Comparison of ENCODE assay signal across 8 cellular contexts in the genomic region with DNA sequence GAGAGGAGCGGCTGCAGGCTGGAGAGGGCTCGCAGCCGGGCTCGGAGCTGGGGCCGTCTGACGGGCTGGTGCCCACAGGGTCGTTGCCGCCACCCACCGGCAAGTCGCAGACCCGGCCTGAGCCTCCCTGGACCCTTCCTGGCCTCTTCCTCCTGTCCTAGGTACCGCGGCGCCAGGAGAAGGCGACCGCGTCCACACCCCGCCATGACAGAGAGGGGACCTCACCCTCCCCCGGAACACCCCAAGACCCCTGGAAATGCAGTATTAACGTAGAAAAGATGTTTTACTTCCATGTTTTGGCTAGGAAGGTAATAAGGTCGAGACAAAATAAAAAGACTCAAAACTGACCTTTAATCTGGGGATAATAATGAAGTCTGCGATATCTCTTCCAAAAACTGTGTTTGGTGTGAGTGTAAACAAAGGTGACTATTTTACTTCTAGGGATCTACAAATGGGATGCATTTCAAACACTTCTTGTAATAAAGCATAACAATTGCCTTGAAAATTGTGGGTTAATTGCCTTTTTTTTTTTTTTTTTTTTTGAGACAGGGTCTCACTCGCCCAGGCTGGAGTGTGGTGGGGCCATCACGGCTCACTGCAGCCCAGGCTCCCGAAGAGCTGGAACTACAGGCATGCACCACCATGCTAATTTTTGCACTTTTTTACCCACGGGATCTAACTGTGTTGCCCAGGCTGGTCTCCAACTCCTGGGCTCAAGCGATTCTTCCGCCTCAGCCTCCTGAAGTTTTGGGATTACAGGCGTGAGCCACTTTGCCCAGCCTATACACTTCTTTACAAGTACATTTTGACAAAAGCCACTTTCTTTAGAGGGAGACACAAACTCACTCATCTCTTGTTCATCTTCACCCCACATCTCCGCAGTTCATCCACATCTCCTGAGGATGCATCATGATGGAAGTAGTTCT. TPM values are rescaled to one million over a fixed set of nuclear protein-coding genes. Genes with fewer than 3 reads are reported as not detected.
A peak's percentile ranks its signal among the peaks of the same experiment; 100 is the strongest.
DNase-seq lines count a peak whose midpoint lies in the region; ATAC-seq, FAIRE-seq and TF ChIP-seq lines count a peak whose summit lies in the region.

No MANE protein-coding gene starts in this region.

- 71% methylated on average over 12 of the region's 30 CpGs for WGBS in A549 (ENCODE audit: missing lambda C conversion rate)
- WGBS in endodermal cell (ENCODE audit: insufficient coverage in 1 of 2, insufficient read length in 1 of 2), 2 experiments, result 27 to 72% methylated on average over 7 to 30 of the region's 30 CpGs
- 19 to 22% methylated on average over 30 of the region's 30 CpGs for WGBS in pancreas, 2 donors

- H3K27me3 ChIP-seq in Loucy (ENCODE audit: insufficient read depth, low read length, poor library complexity, severe bottlenecking), result no peaks in the 10 kb centered on the region
- H3K27me3 ChIP-seq in endodermal cell (ENCODE audit: control insufficient read depth, insufficient read depth, low read length, poor library complexity, severe bottlenecking), result no peaks in the 10 kb centered on the region
- no peaks in the 10 kb centered on the region for H3K27me3 ChIP-seq in pancreas

- POLR2A ChIA-PET in A549 (lab: Yijun Ruan, JAX), result interaction anchor here (0.5 to 1.4 kb wide), 16 partner anchors 8 to 571 kb away, joined by 3 to 36 read pairs (median 4); a partner anchor contains a TSS

- H3K36me3 Mint-ChIP-seq in endodermal cell (ENCODE audit: low read depth), result peaks cover 32% of the 10 kb centered on the region

- TF ChIP-seq POLR2A in A549 (IDR thresholded peaks at IDR 0.05; ENCODE audit: low read length), result no peak

- no peaks in the 10 kb centered on the region for H3K27me3 Mint-ChIP-seq in endodermal cell (ENCODE audit: insufficient read depth)

- DNase-seq in A549 (ENCODE audit: low read depth in 1 of 2, low spot score in 1 of 2), result no peak
- DNase-seq in endodermal cell, result no peak
- DNase-seq in pancreas, result no peak
- DNase-seq in T-helper 9 cell, result no peak
- no peak for DNase-seq in DMS153 treated with DMSO at 0.1 percent for 48 hours (lab: John Stamatoyannopoulos, UW; ENCODE audit: unreplicated experiment)

- H3K4me1 ChIP-seq in A549, result peaks cover 14% of the 10 kb centered on the region; the same call in 2 of the 3 replicates
- H3K4me1 ChIP-seq in Loucy (ENCODE audit: insufficient read depth, low read length, poor library complexity, severe bottlenecking), result peaks cover 26% of the 10 kb centered on the region
- H3K4me1 ChIP-seq in endodermal cell (ENCODE audit: control insufficient read depth, insufficient read depth, low read length), result peaks cover 4% of the 10 kb centered on the region
- peaks cover 12 to 22% (median 13%) of the 10 kb centered on the region in 3 donors for H3K4me1 ChIP-seq in pancreas

- peaks cover 24% of the 10 kb centered on the region for H3K4me1 Mint-ChIP-seq in endodermal cell

- H3K9me3 ChIP-seq in A549 (no peaks in the 10 kb centered on the region), Loucy (ENCODE audit: insufficient read depth, low read depth, low read length) (no peaks in the 10 kb centered on the region), endodermal cell (ENCODE audit: control insufficient read depth, low read length) (no peaks in the 10 kb centered on the region), pancreas (no peaks in the 10 kb centered on the region)

- FAIRE-seq in A549 (lab: Jason Lieb, UNC) (no peak), pancreas (lab: Jason Lieb, UNC) (no peak)

- ATAC-seq in A549, result peak in 1 of 2 experiments; percentile 92; a peak in 5 of 6 replicates
- ATAC-seq in GM19351 (IDR thresholded peaks at IDR 0.05; ENCODE audit: unreplicated experiment), result peak; percentile 56
- ATAC-seq in pancreas, result no peak
- ATAC-seq in GM18870 (IDR thresholded peaks at IDR 0.05; ENCODE audit: unreplicated experiment), result no peak

- CTCF ChIA-PET in A549 (lab: Yijun Ruan, JAX), result interaction anchor here (1.0 kb wide), 1 partner anchor 9 kb away, joined by 3 read pairs; no protein-coding TSS in a partner anchor

- no peak for TF ChIP-seq RAD21 in A549 (conservative IDR thresholded peaks at IDR 0.05 in 1 of 2, IDR thresholded peaks at IDR 0.05 in 1 of 2)

- H3K9me2 ChIP-seq in Loucy (replicated peaks; ENCODE audit: low read depth, low read length), result no peaks in the 10 kb centered on the region

- H3K4me2 ChIP-seq in A549 (peak overlapping the region; percentile 83), Loucy (ENCODE audit: low read depth, low read length, poor library complexity, severe bottlenecking) (peak overlapping the region; percentile 97)

- H3F3A ChIP-seq in Loucy (ENCODE audit: low read depth), result 0 out of 2 replicates have a peak, but pooled peaks cover 3% of the 10 kb centered on the region

- TF ChIP-seq CTCF in A549 (IDR thresholded peaks at IDR 0.05), result no peak; the same call in 2 of the 3 replicates
- TF ChIP-seq CTCF in Loucy (conservative IDR thresholded peaks at IDR 0.05; ENCODE audit: low read length), result peak; percentile 52
- peak; percentile 72 for TF ChIP-seq CTCF in endodermal cell (conservative IDR thresholded peaks at IDR 0.05)
- TF ChIP-seq CTCF in pancreas (IDR thresholded peaks at IDR 0.05), result no peak

- H3K9ac ChIP-seq in Loucy (ENCODE audit: low read depth, low read length, poor library complexity, severe bottlenecking) (peak overlapping the region; percentile 88), endodermal cell (ENCODE audit: extremely low read depth, low read length, poor library complexity, severe bottlenecking) (peak overlapping the region; percentile 28)

- intact Hi-C loops in pancreas (cut with DNase I), result no loop called here

- peaks cover 41% of the 10 kb centered on the region for H3K79me2 ChIP-seq in Loucy (ENCODE audit: insufficient read depth, low read length)

- peak overlapping the region; percentile 98 for H3K27ac Mint-ChIP-seq in endodermal cell

- TF ChIP-seq EP300 in A549 (IDR thresholded peaks at IDR 0.05), result no peak

- peaks cover 41% of the 10 kb centered on the region for H4K20me1 ChIP-seq in Loucy (ENCODE audit: insufficient read depth, low read length, poor library complexity, severe bottlenecking)

- peak overlapping the region; percentile 89 for H3K4me3 ChIP-seq in A549
- peak overlapping the region; percentile 79 for H3K4me3 ChIP-seq in Loucy (ENCODE audit: low read length, poor library complexity, severe bottlenecking)
- peak overlapping the region; percentile 100 for H3K4me3 ChIP-seq in endodermal cell (ENCODE audit: low read length)
- H3K4me3 ChIP-seq in pancreas, result peak overlapping the region; percentile 68 to 98 (median 79)

- H3K9me3 Mint-ChIP-seq in endodermal cell, result no peaks in the 10 kb centered on the region

- H3K27ac ChIP-seq in A549 (peak overlapping the region; percentile 98 to 99), endodermal cell (ENCODE audit: low read depth, low read length) (peak overlapping the region; percentile 54), pancreas (peak overlapping the region; percentile 95 to 99 (median 96))

- H2AFZ ChIP-seq in Loucy (ENCODE audit: low read length), result peak overlapping the region; percentile 85

- H3K4me3 Mint-ChIP-seq in endodermal cell, result peak overlapping the region; percentile 96

- peaks cover 21% of the 10 kb centered on the region for H3K36me3 ChIP-seq in Loucy (ENCODE audit: insufficient read depth, low read length)
- H3K36me3 ChIP-seq in endodermal cell (ENCODE audit: control insufficient read depth, insufficient read depth, low read length), result peaks cover 35% of the 10 kb centered on the region
- H3K36me3 ChIP-seq in pancreas, result peaks cover 0 to 19% (median 16%) of the 10 kb centered on the region in 3 donors

TF ChIP-seq in A549, 52 proteins besides CTCF, POLR2A, EP300 and RAD21 (continues in another document):
- TF ChIP-seq, protein P1, sequence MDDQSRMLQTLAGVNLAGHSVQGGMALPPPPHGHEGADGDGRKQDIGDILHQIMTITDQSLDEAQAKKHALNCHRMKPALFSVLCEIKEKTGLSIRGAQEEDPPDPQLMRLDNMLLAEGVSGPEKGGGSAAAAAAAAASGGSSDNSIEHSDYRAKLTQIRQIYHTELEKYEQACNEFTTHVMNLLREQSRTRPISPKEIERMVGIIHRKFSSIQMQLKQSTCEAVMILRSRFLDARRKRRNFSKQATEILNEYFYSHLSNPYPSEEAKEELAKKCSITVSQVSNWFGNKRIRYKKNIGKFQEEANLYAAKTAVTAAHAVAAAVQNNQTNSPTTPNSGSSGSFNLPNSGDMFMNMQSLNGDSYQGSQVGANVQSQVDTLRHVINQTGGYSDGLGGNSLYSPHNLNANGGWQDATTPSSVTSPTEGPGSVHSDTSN (IDR thresholded peaks at IDR 0.05), result no peak
- TF ChIP-seq GATA3 (IDR thresholded peaks at IDR 0.05; ENCODE audit: borderline replicate concordance) (no peak), FOSB (CRISPR knock-in tag; IDR thresholded peaks at IDR 0.05) (no peak)

RNA-seq across cellular contexts. Expression of a gene that starts 0.8 kb away (rescaled TPM):
- polyA plus RNA-seq in A549 (2011; rRNA removed) (45.0 and 50.6 TPM in 2 replicates), A549 (2017; fragmentation: RNase III; extraction: RNeasy Plus Mini Kit Qiagen cat#74134 plus additional on column Dnase treatment) (32.8 to 36.2 TPM (median 34.5 TPM) in 3 replicates), pancreas (100 to 1,000 TPM; 102 to 126 TPM)
- polyA plus RNA-seq in A549 (2012; cell fraction: cytosol; rRNA removed), result 13.9 and 17.4 TPM in 2 replicates
- polyA plus RNA-seq in A549 (2012; cell fraction: nucleus; rRNA removed), result 67.3 and 70.0 TPM in 2 replicates
- 24.4 and 24.7 TPM in 2 replicates for polyA minus RNA-seq in A549 (2011; rRNA and poly(A)+ RNA removed)
- total RNA-seq in endodermal cell (10 to 100 TPM; 90.3 to 92.5 TPM), pancreas (10 to 100 TPM; 20.3 to 87.9 (median 33.7) TPM)
- polyA plus RNA-seq in endodermal cell (2013, experiment 1 of 2), result 70.9 TPM
- 67.3 TPM for polyA plus RNA-seq in endodermal cell (2013, experiment 2 of 2)

RNA-seq across cellular contexts. Expression of a gene that starts 15.8 kb away (rescaled TPM):
- polyA plus RNA-seq in A549 (2011; rRNA removed) (29.7 and 38.6 TPM in 2 replicates), A549 (2017; fragmentation: RNase III; extraction: RNeasy Plus Mini Kit Qiagen cat#74134 plus additional on column Dnase treatment) (36.0 to 39.7 TPM (median 38.6 TPM) in 3 replicates), pancreas (10 to 100 TPM; 35.7 to 49.3 TPM)
- polyA plus RNA-seq in A549 (2012; cell fraction: cytosol; rRNA removed), result 9.2 and 12.2 TPM in 2 replicates
- polyA plus RNA-seq in A549 (2012; cell fraction: nucleus; rRNA removed), result 3.1 and 5.2 TPM in 2 replicates
- polyA minus RNA-seq in A549 (2011; rRNA and poly(A)+ RNA removed), result 2.4 and 3.7 TPM in 2 replicates
- total RNA-seq in endodermal cell (10 to 100 TPM; 36.4 to 38.0 TPM), pancreas (10 to 100 TPM; 19.0 to 24.9 (median 21.6) TPM)
- polyA plus RNA-seq in endodermal cell (2013, experiment 1 of 2), result 51.9 TPM
- polyA plus RNA-seq in endodermal cell (2013, experiment 2 of 2), result 53.0 TPM

RNA-seq across cellular contexts. Expression of a gene that starts 24.2 kb away (rescaled TPM):
- polyA plus RNA-seq in A549 (2011; rRNA removed) (not detected in 2 replicates), A549 (2017; fragmentation: RNase III; extraction: RNeasy Plus Mini Kit Qiagen cat#74134 plus additional on column Dnase treatment) (not detected in 3 replicates), pancreas (not detected)
- polyA plus RNA-seq in A549 (2012; cell fraction: cytosol; rRNA removed), result not detected in 2 replicates
- not detected in 2 replicates for polyA plus RNA-seq in A549 (2012; cell fraction: nucleus; rRNA removed)
- not detected in 2 replicates for polyA minus RNA-seq in A549 (2011; rRNA and poly(A)+ RNA removed)
- total RNA-seq in endodermal cell (not detected), pancreas (not detected)
- polyA plus RNA-seq in endodermal cell (2013, experiment 1 of 2), result not detected
- not detected for polyA plus RNA-seq in endodermal cell (2013, experiment 2 of 2)

Comparison
In these comparisons a context has a peak if more than half of its experiments do, and no peak if none do; other contexts are left out.
1. CTCF ChIP-seq: peak in Loucy (single experiment) and endodermal cell (single experiment); none in A549 (single experiment) and pancreas (0 of 4).
2. Peak in every context shown above with its lines, with median percentiles within 50 percentile points of each other: H3K27ac ChIP-seq and H3K4me3 ChIP-seq.